7 cellular contexts compared by ENCODE assay signal in genomic region chr10:120132811-120133210, GRCh38.
"Had no signal": no experiment of that assay in that cellular context is flagged by ENCODE, and none has a peak within 500 bp of the region (broad histone marks: within the 10 kb centered on the region; RNA-seq: fewer than 3 reads in every experiment).

No MANE protein-coding gene starts in this region.

- DNase-seq: H9, HCEC 1CT had no signal

- H3K4me2 ChIP-seq: GM23338 had no signal

- ATAC-seq: GM23338, K562 had no signal

- H3K4me3 ChIP-seq: GM23338, K562 had no signal

- H2AFZ ChIP-seq: GM23338 had no signal

- FAIRE-seq: H1, H54, HTR-8/SVneo, K562 had no signal
